In the genomic region with DNA sequence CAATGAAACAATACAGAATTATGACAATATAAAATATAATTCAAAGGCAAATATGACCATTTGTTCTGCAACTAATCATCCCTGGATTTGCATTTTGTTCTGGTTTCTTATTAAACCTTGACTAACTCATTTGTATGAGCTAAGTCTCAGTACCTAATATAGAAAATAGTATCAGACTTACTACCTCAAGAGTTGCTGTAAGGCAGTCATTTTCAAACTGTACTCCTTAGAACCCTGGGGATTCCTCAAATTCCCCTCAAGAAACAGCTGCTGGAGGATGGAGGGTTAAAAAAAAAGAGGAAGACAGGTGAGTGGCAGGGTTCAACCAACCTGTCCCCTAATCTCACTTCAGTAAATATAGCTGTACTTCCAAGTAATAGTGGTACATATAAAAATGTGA, we compare ENCODE assay signal across 21 cellular contexts. TPM values are rescaled to one million over a fixed set of nuclear protein-coding genes. Genes with fewer than 3 reads are reported as not detected.
DNase-seq lines count a peak whose midpoint lies in the region; ATAC-seq, FAIRE-seq and TF ChIP-seq lines count a peak whose summit lies in the region.
"Had no signal": no experiment of that assay in that cellular context is flagged by ENCODE, and none has a peak within 500 bp of the region (broad histone marks: within the 10 kb centered on the region; RNA-seq: fewer than 3 reads in every experiment).

No MANE protein-coding gene starts in this region.

- H3K4me3 ChIP-seq in Karpas-422 (ENCODE audit: low read length) (peak overlapping the region; percentile 7; the same call in 1 of the 2 replicates), thyroid gland (replicated peaks in 1 of 3) (no peak overlapping the region)
- H3K4me3 ChIP-seq: SJSA1 had no signal

- TF ChIP-seq POLR2A in GM12891 (IDR thresholded peaks at IDR 0.05; ENCODE audit: low read depth, low read length): no peak
- TF ChIP-seq POLR2A in thyroid gland (IDR thresholded peaks at IDR 0.05): no peak

- H3K4me2 ChIP-seq in Karpas-422 (ENCODE audit: low read depth, low read length, poor library complexity, severe bottlenecking): peak overlapping the region; percentile 48

- H3K27ac ChIP-seq in Karpas-422 (ENCODE audit: low read length) (peak overlapping the region; percentile 72), thyroid gland (no peak overlapping the region)
- H3K27ac ChIP-seq: HL-60, SJSA1 had no signal

- H3K36me3 ChIP-seq in Karpas-422 (ENCODE audit: insufficient read depth, low read length) (peaks cover 42% of the 10 kb centered on the region), thyroid gland (peaks cover 11 to 51% of the 10 kb centered on the region in 2 donors)

- no peak overlapping the region for H3K9ac ChIP-seq in Karpas-422 (ENCODE audit: low read length)

- intact Hi-C loops in thyroid gland (cut with DNase I): no loop called here

- peaks cover 34% of the 10 kb centered on the region for H3K4me1 ChIP-seq in Karpas-422 (ENCODE audit: low read length)
- H3K4me1 ChIP-seq in thyroid gland: no peaks in the 10 kb centered on the region
- H3K4me1 ChIP-seq: BE2C, SJSA1 had no signal

- H4K20me1 ChIP-seq in Karpas-422 (ENCODE audit: insufficient read depth, low read depth, low read length): no peaks in the 10 kb centered on the region

- H3K9me2 ChIP-seq in Karpas-422 (replicated peaks; ENCODE audit: insufficient read depth, low read length): no peaks in the 10 kb centered on the region

- ATAC-seq in GM21390 (IDR thresholded peaks at IDR 0.05; ENCODE audit: unreplicated experiment) (peak; percentile 61), HG02678 (IDR thresholded peaks at IDR 0.05; ENCODE audit: unreplicated experiment) (peak; percentile 59), GM19023 (IDR thresholded peaks at IDR 0.05; ENCODE audit: unreplicated experiment) (no peak)
- ATAC-seq: PC-3 had no signal

- no peak for FAIRE-seq in GM12891 (lab: Jason Lieb, UNC)
- FAIRE-seq: HTR-8/SVneo had no signal

- no peaks in the 10 kb centered on the region for H3K27me3 ChIP-seq in Karpas-422 (ENCODE audit: low read length)
- H3K27me3 ChIP-seq in thyroid gland: no peaks in the 10 kb centered on the region
- H3K27me3 ChIP-seq: BE2C, SJSA1 had no signal

- H2AFZ ChIP-seq in Karpas-422 (ENCODE audit: low read length): no peak overlapping the region

- DNase-seq in GM12891 (ENCODE audit: insufficient read length, low spot score) (no peak), Karpas-422 (peak; percentile 51), DMS79 treated with DMSO at 0.1 percent for 48 hours (lab: John Stamatoyannopoulos, UW) (no peak), thyroid gland (no peak)
- DNase-seq in stimulated activated naive CD4-positive, alpha-beta T cell treated with Interleukin-2 at 50 U/mL for 16 hours (lab: John Stamatoyannopoulos, UW): no peak
- DNase-seq: 8988T; BE2C; CD4-positive, alpha-beta T cell; DMS53; H7; NCI-H1105 treated with DMSO at 0.1 percent for 48 hours; NCI-H1694 treated with DMSO at 0.1 percent for 48 hours; NCI-H446; NK-92 treated with Interleukin-12 subunit alpha and Interleukin-12 subunit beta, amount 100 ng/mL, for 24 hours; PC-3 had no signal

- H3K9me3 ChIP-seq in Karpas-422 (ENCODE audit: low read length) (no peaks in the 10 kb centered on the region), thyroid gland (no peaks in the 10 kb centered on the region)
- H3K9me3 ChIP-seq: BE2C, SJSA1 had no signal

- TF ChIP-seq CTCF in thyroid gland (IDR thresholded peaks at IDR 0.05): no peak

- peaks cover 53% of the 10 kb centered on the region for H3K79me2 ChIP-seq in Karpas-422 (ENCODE audit: low read length)

TF ChIP-seq in GM12891, 5 proteins besides CTCF, POLR2A, EP300 and RAD21:
- TF ChIP-seq POLR2AphosphoS5 (IDR thresholded peaks at IDR 0.05; ENCODE audit: low read depth, low read length) (no peak), SPI1 (IDR thresholded peaks at IDR 0.05; ENCODE audit: low read depth, low read length) (peak; percentile 50; the same call in 1 of the 2 replicates), TAF1 (IDR thresholded peaks at IDR 0.05; ENCODE audit: low read depth, low read length) (no peak)

RNA-seq across cellular contexts. Expression of gene ZBTB11, which starts 11.1 kb away (rescaled TPM):
- 6.4 TPM for polyA plus RNA-seq in GM12891 (2012; ENCODE audit: low read depth, missing spikeins)
- 19.0 and 28.9 TPM in 2 replicates for total RNA-seq in Karpas-422 (2014; rRNA removed; shearing (Covaris generic); ENCODE audit: low replicate concordance)
- 10 to 100 TPM; 28.0 to 43.6 (median 35.9) TPM for total RNA-seq in thyroid gland

RNA-seq across cellular contexts. Expression of gene RPL24, which starts 20.7 kb away (rescaled TPM):
- polyA plus RNA-seq in GM12891 (2012; ENCODE audit: low read depth, missing spikeins): 4,162 TPM
- 3,600 and 7,010 TPM in 2 replicates for total RNA-seq in Karpas-422 (2014; rRNA removed; shearing (Covaris generic); ENCODE audit: low replicate concordance)
- total RNA-seq in thyroid gland: 1,000 to 10,000 TPM in 3 of 4 donors, 100 to 1,000 TPM in 1; 958 to 1,885 (median 1,354) TPM

RNA-seq across cellular contexts. Expression of gene CEP97, which starts 58.6 kb away (rescaled TPM):
- 3.2 TPM for polyA plus RNA-seq in GM12891 (2012; ENCODE audit: low read depth, missing spikeins)
- total RNA-seq in Karpas-422 (2014; rRNA removed; shearing (Covaris generic); ENCODE audit: low replicate concordance): 15.0 and 21.7 TPM in 2 replicates
- 10 to 100 TPM in 1 of 4 donors, 1 to 10 TPM in 3; 7.3 to 13.3 (median 8.2) TPM for total RNA-seq in thyroid gland
